ENCODE assay signal across 11 cellular contexts in genomic region chr2:190948671-190949070, GRCh38.
DNase-seq lines count a peak whose midpoint lies in the region; ATAC-seq, FAIRE-seq and TF ChIP-seq lines count a peak whose summit lies in the region.
"Had no signal": no experiment of that assay in that cellular context is flagged by ENCODE, and none has a peak within 500 bp of the region (broad histone marks: within the 10 kb centered on the region; RNA-seq: fewer than 3 reads in every experiment).

No MANE protein-coding gene starts in this region.

- peak; percentile 59 for FAIRE-seq in astrocyte (lab: Jason Lieb, UNC)

- H3K9me3 ChIP-seq in HCT116 (ENCODE audit: control insufficient read depth in 1 of 2, insufficient read depth in 1 of 2, low read depth in 1 of 2, low read length in 2 of 2) (no peaks in the 10 kb centered on the region), astrocyte (ENCODE audit: insufficient read depth, low read depth, low read length) (no peaks in the 10 kb centered on the region), left lung (no peaks in the 10 kb centered on the region), sigmoid colon (no peaks in the 10 kb centered on the region)
- H3K9me3 ChIP-seq: Caco-2, suprapubic skin had no signal

- TF ChIP-seq POLR2A in HCT116 (IDR thresholded peaks at IDR 0.05; ENCODE audit: borderline replicate concordance, extremely low read depth, insufficient read depth, insufficient read length) (no peak), sigmoid colon (IDR thresholded peaks at IDR 0.05) (no peak)

- no peaks in the 10 kb centered on the region for H3K27me3 Mint-ChIP-seq in astrocyte (ENCODE audit: low read depth, unreplicated experiment)
- H3K27me3 Mint-ChIP-seq: dendritic cell treated with granulocyte-macrophage colony-stimulating factor and Interleukin-4, amounts not matched to agents 40 ng/mL and 50 ng/mL, for 4 days had no signal

- H3K4me2 ChIP-seq in HCT116 (ENCODE audit: low read length) (peak overlapping the region; percentile 80), astrocyte (ENCODE audit: low read length) (peak overlapping the region; percentile 76)

- TF ChIP-seq RAD21 in HCT116 (IDR thresholded peaks at IDR 0.05; ENCODE audit: low read depth): no peak

- RAD21 ChIA-PET in HCT116 (lab: Charles Lee; ENCODE audit: low non-redundant PET in 1 of 2, low total read pairs in 2 of 2, uncharacterized antibody in 2 of 2, unreplicated experiment in 2 of 2): no interaction called here

- H3K27ac Mint-ChIP-seq in astrocyte (ENCODE audit: unreplicated experiment): no peak overlapping the region
- H3K27ac Mint-ChIP-seq: dendritic cell treated with granulocyte-macrophage colony-stimulating factor and Interleukin-4, amounts not matched to agents 40 ng/mL and 50 ng/mL, for 4 days had no signal

- H3K36me3 ChIP-seq in HCT116 (ENCODE audit: control insufficient read depth in 1 of 2, insufficient read depth in 2 of 2, low read length in 2 of 2) (no peaks in the 10 kb centered on the region), astrocyte (ENCODE audit: insufficient read depth, low read length) (no peaks in the 10 kb centered on the region), left lung (no peaks in the 10 kb centered on the region), sigmoid colon (no peaks in the 10 kb centered on the region)
- H3K36me3 ChIP-seq: suprapubic skin had no signal

- H3K4me1 ChIP-seq in HCT116 (ENCODE audit: control insufficient read depth in 1 of 2, insufficient read depth in 2 of 2, low read length in 2 of 2) (peaks cover 32 to 33% of the 10 kb centered on the region in 2 experiments), astrocyte (ENCODE audit: insufficient read depth, low read length) (peaks cover 28% of the 10 kb centered on the region), left lung (peaks cover 17 to 20% of the 10 kb centered on the region in 2 donors), sigmoid colon (peaks cover 0 to 22% (median 15%) of the 10 kb centered on the region in 4 donors)

- no peak overlapping the region for H3K4me3 ChIP-seq in AG10803 (ENCODE audit: low read length)
- peak overlapping the region in 1 of 2 experiments; percentile 43; a peak in 1 of 4 replicates for H3K4me3 ChIP-seq in HCT116 (replicated peaks in 1 of 2; ENCODE audit: low read depth in 1 of 2, low read length in 2 of 2)
- H3K4me3 ChIP-seq in astrocyte (ENCODE audit: insufficient read depth, low read depth, low read length): peak overlapping the region; percentile 37
- no peak overlapping the region for H3K4me3 ChIP-seq in left lung
- no peak overlapping the region for H3K4me3 ChIP-seq in sigmoid colon

- intact Hi-C loops in HCT116 (cut with micrococcal nuclease): no loop called here
- intact Hi-C loops in left lung (cut with DNase I): no loop called here
- intact Hi-C loops in sigmoid colon (cut with DNase I): no loop called here

- peak; percentile 48 for DNase-seq in AG10803 (ENCODE audit: low read depth)
- DNase-seq in HCT116 (ENCODE audit: low read depth, low spot score): peak; percentile 56
- peak; percentile 86 for DNase-seq in astrocyte (ENCODE audit: low read depth)
- DNase-seq in left lung: no peak
- DNase-seq in amygdala (lab: John Stamatoyannopoulos, UW): no peak
- no peak for DNase-seq in sigmoid colon
- DNase-seq in GM10266 (ENCODE audit: extremely low spot score): no peak
- DNase-seq: Caco-2 had no signal

- no peaks in the 10 kb centered on the region for H4K20me1 ChIP-seq in HCT116 (ENCODE audit: insufficient read depth)
- H4K20me1 ChIP-seq in astrocyte (ENCODE audit: insufficient read depth, low read length): no peaks in the 10 kb centered on the region

- 54 to 71% methylated on average over 2 of the region's 2 CpGs for WGBS in sigmoid colon, 2 donors

- H3K27me3 ChIP-seq in HCT116 (ENCODE audit: insufficient read depth, low read length) (no peaks in the 10 kb centered on the region), astrocyte (ENCODE audit: insufficient read depth, low read length) (no peaks in the 10 kb centered on the region), left lung (no peaks in the 10 kb centered on the region), sigmoid colon (no peaks in the 10 kb centered on the region)
- H3K27me3 ChIP-seq: suprapubic skin had no signal

- H3K4me3 Mint-ChIP-seq in astrocyte (ENCODE audit: unreplicated experiment): no peak overlapping the region
- H3K4me3 Mint-ChIP-seq: dendritic cell treated with granulocyte-macrophage colony-stimulating factor and Interleukin-4, amounts not matched to agents 40 ng/mL and 50 ng/mL, for 4 days had no signal

- H3K9ac ChIP-seq in HCT116 (ENCODE audit: low read length): peak overlapping the region; percentile 48
- H3K9ac ChIP-seq in astrocyte (ENCODE audit: low read length): peak overlapping the region; percentile 54

- no peaks in the 10 kb centered on the region for H3K79me2 ChIP-seq in HCT116 (ENCODE audit: insufficient read depth, low read length)
- H3K79me2 ChIP-seq in astrocyte (ENCODE audit: insufficient read depth, low read length): no peaks in the 10 kb centered on the region

- no peaks in the 10 kb centered on the region for H3K9me2 ChIP-seq in HCT116 (ENCODE audit: insufficient read depth)

- H3K27ac ChIP-seq in HCT116 (ENCODE audit: low read depth, low read length): peak overlapping the region; percentile 59; the same call in 1 of the 2 replicates
- peak overlapping the region; percentile 71 for H3K27ac ChIP-seq in astrocyte (ENCODE audit: low read depth, low read length)
- H3K27ac ChIP-seq in left lung: peak overlapping the region; percentile 54 to 64
- H3K27ac ChIP-seq in sigmoid colon: peak overlapping the region in 2 of 4 donors; percentile 26 to 47

- H3K9me3 Mint-ChIP-seq in astrocyte (ENCODE audit: unreplicated experiment): no peaks in the 10 kb centered on the region
- H3K9me3 Mint-ChIP-seq: dendritic cell treated with granulocyte-macrophage colony-stimulating factor and Interleukin-4, amounts not matched to agents 40 ng/mL and 50 ng/mL, for 4 days had no signal

- H3K36me3 Mint-ChIP-seq in astrocyte (ENCODE audit: low read depth, unreplicated experiment): no peaks in the 10 kb centered on the region

- POLR2A ChIA-PET in HCT116 (lab: Charles Lee): no interaction called here

- no peak for TF ChIP-seq EP300 in sigmoid colon (IDR thresholded peaks at IDR 0.05)

- no TSS peak for BruUV-seq in HCT116 (replicated peaks; lab: Mats Ljungman, UMichigan)

- no peak overlapping the region for H2AFZ ChIP-seq in HCT116 (ENCODE audit: low read depth, low read length, poor library complexity, severe bottlenecking)
- no peak overlapping the region for H2AFZ ChIP-seq in astrocyte (ENCODE audit: low read depth, low read length)

- CTCF ChIA-PET in HCT116 (lab: Charles Lee): no interaction called here

- peak; percentile 78 for ATAC-seq in HCT116
- ATAC-seq in left lung: peak; percentile 7
- no peak for ATAC-seq in GM21529 (IDR thresholded peaks at IDR 0.05; ENCODE audit: unreplicated experiment)

- TF ChIP-seq CTCF in AG10803 (conservative IDR thresholded peaks at IDR 0.05; ENCODE audit: low read length) (no peak), HCT116 (IDR thresholded peaks at IDR 0.05 in 2 of 3, conservative IDR thresholded peaks at IDR 0.05 in 1 of 3; ENCODE audit: borderline replicate concordance in 1 of 3, insufficient read depth in 1 of 3, low read depth in 2 of 3, low read length in 2 of 3) (no peak), astrocyte (IDR thresholded peaks at IDR 0.05; ENCODE audit: insufficient read depth, low read depth, low read length) (no peak), left lung (IDR thresholded peaks at IDR 0.05) (no peak), sigmoid colon (IDR thresholded peaks at IDR 0.05) (no peak), GM10266 (IDR thresholded peaks at IDR 0.05; ENCODE audit: control insufficient read depth, insufficient read depth, low read depth, missing control alignments) (no peak)

- peaks cover 22% of the 10 kb centered on the region for H3K4me1 Mint-ChIP-seq in astrocyte (ENCODE audit: low read depth, unreplicated experiment)

TF ChIP-seq in HCT116, 20 proteins besides CTCF, POLR2A, EP300 and RAD21 (continues in another document):
- peak; percentile 32; the same call in 1 of the 2 replicates for TF ChIP-seq EGR1 (IDR thresholded peaks at IDR 0.05; ENCODE audit: low read depth)
- no peak for TF ChIP-seq SRF (IDR thresholded peaks at IDR 0.05; ENCODE audit: low read depth)
- TF ChIP-seq JUND (IDR thresholded peaks at IDR 0.05): peak; percentile 23; the same call in 1 of the 2 replicates
- TF ChIP-seq ELF1 (IDR thresholded peaks at IDR 0.05; ENCODE audit: borderline replicate concordance, low read depth): no peak
- peak; percentile 29 for TF ChIP-seq FOSL1 (IDR thresholded peaks at IDR 0.05; ENCODE audit: low read depth)
- peak; percentile 65; the same call in 1 of the 2 replicates for TF ChIP-seq MAX (IDR thresholded peaks at IDR 0.05)
- TF ChIP-seq CEBPB (IDR thresholded peaks at IDR 0.05; ENCODE audit: low read depth): no peak
- no peak for TF ChIP-seq YY1 (IDR thresholded peaks at IDR 0.05; ENCODE audit: extremely low read depth, insufficient replicate concordance, low read depth, low read length)
- TF ChIP-seq EZH2 (IDR thresholded peaks at IDR 0.05): no peak
- TF ChIP-seq CBX3 (IDR thresholded peaks at IDR 0.05; ENCODE audit: low read depth): 0 out of 2 replicates have a peak, but pooled peaks have one; percentile 24
- TF ChIP-seq POLR2AphosphoS5 (IDR thresholded peaks at IDR 0.05; ENCODE audit: low read depth, low read length): no peak; the same call in 1 of the 2 replicates
- peak; percentile 49; the same call in 1 of the 2 replicates for TF ChIP-seq SP1 (IDR thresholded peaks at IDR 0.05; ENCODE audit: low read depth)
- TF ChIP-seq SIN3A (IDR thresholded peaks at IDR 0.05; ENCODE audit: low read depth): no peak
- no peak for TF ChIP-seq ZBTB33 (IDR thresholded peaks at IDR 0.05; ENCODE audit: extremely low read depth, insufficient replicate concordance, low read length)

Comparison
In these comparisons a context has a peak if more than half of its experiments do, and no peak if none do; other contexts are left out.
1. DNase-seq: peak in AG10803 (single experiment), HCT116 (single experiment) and astrocyte (single experiment); none in left lung (0 of 2), amygdala (0 of 56), sigmoid colon (single experiment) and GM10266 (single experiment).